8 cellular contexts compared by ENCODE assay signal in genomic region chr6:13615802-13616140, GRCh38. TPM values are rescaled to one million over a fixed set of nuclear protein-coding genes. Genes with fewer than 3 reads are reported as not detected.
DNase-seq lines count a peak whose midpoint lies in the region; ATAC-seq and TF ChIP-seq lines count a peak whose summit lies in the region.

No MANE protein-coding gene starts in this region.

- H3K4me1 ChIP-seq in PC-3 (ENCODE audit: insufficient read depth, low read length) (peaks cover 22% of the 10 kb centered on the region), aorta (ENCODE audit: control insufficient read depth in 1 of 2, insufficient read depth in 2 of 2, low read length in 2 of 2) (peaks cover 0 to 3% of the 10 kb centered on the region in 2 donors)

- H3K27ac Mint-ChIP-seq in activated naive CD4-positive, alpha-beta T cell treated with anti-CD3 and anti-CD28 coated beads for 36 hours: peak overlapping the region; percentile 93
- peak overlapping the region; percentile 94 for H3K27ac Mint-ChIP-seq in glutamatergic neuron (ENCODE audit: unreplicated experiment)

- no TSS peak for BruUV-seq in PC-3 (replicated peaks; lab: Mats Ljungman, UMichigan)

- no peaks in the 10 kb centered on the region for H3K27me3 ChIP-seq in PC-3 (ENCODE audit: low read length)
- H3K27me3 ChIP-seq in aorta (ENCODE audit: control insufficient read depth in 1 of 2, insufficient read depth in 2 of 2, low read length in 1 of 2): no peaks in the 10 kb centered on the region

- DNase-seq in PC-3 (peak; percentile 41), glutamatergic neuron (peak; percentile 60), posterior cingulate gyrus (peak; percentile 33 to 93 (median 48)), aorta (peak; percentile 76 to 87)
- DNase-seq in activated naive CD4-positive, alpha-beta T cell treated with anti-CD3 and anti-CD28 coated beads for 36 hours: peak; percentile 58

- peak overlapping the region; percentile 89 for H3K9ac ChIP-seq in PC-3 (ENCODE audit: low read length)

- H3K4me2 ChIP-seq in PC-3 (ENCODE audit: low read length): peak overlapping the region; percentile 91

- CTCF ChIA-PET in PC-3 (lab: Charles Lee): interaction anchor here (0.6 to 1.4 kb wide), 7 partner anchors 41 to 287 kb away, joined by 3 to 13 read pairs (median 4); partner anchors contain the start of genes RANBP9, SIRT5 and TBC1D7
- CTCF ChIA-PET in activated naive CD4-positive, alpha-beta T cell treated with anti-CD3 and anti-CD28 coated beads for 36 hours (lab: Charles Lee): interaction anchor here (0.6 to 3.0 kb wide), 24 partner anchors 9 to 451 kb away, joined by 3 to 18 read pairs (median 4); partner anchors contain the start of genes RANBP9 and SIRT5

- H3K4me1 Mint-ChIP-seq in activated naive CD4-positive, alpha-beta T cell treated with anti-CD3 and anti-CD28 coated beads for 36 hours (ENCODE audit: low read depth): peaks cover 51% of the 10 kb centered on the region
- H3K4me1 Mint-ChIP-seq in glutamatergic neuron (ENCODE audit: low read depth, unreplicated experiment): peaks cover 9% of the 10 kb centered on the region

- peaks cover 32% of the 10 kb centered on the region for H3K36me3 ChIP-seq in PC-3 (ENCODE audit: low read depth, low read length)
- peaks cover 0 to 3% of the 10 kb centered on the region in 2 donors for H3K36me3 ChIP-seq in aorta (ENCODE audit: control insufficient read depth in 1 of 2, insufficient read depth in 2 of 2, low read length in 1 of 2)

- H3K9me3 ChIP-seq in PC-3 (ENCODE audit: low read length) (no peaks in the 10 kb centered on the region), aorta (ENCODE audit: control insufficient read depth, low read length) (no peaks in the 10 kb centered on the region)

- H2AFZ ChIP-seq in PC-3 (ENCODE audit: low read length): peak overlapping the region; percentile 73

- peaks cover 27% of the 10 kb centered on the region for H3K36me3 Mint-ChIP-seq in activated naive CD4-positive, alpha-beta T cell treated with anti-CD3 and anti-CD28 coated beads for 36 hours (ENCODE audit: low read depth)
- no peaks in the 10 kb centered on the region for H3K36me3 Mint-ChIP-seq in glutamatergic neuron (ENCODE audit: unreplicated experiment)

- H3K27ac ChIP-seq in C4-2B (peak overlapping the region; percentile 95), PC-3 (ENCODE audit: low read length) (peak overlapping the region; percentile 41), aorta (ENCODE audit: low read depth in 1 of 2, low read length in 2 of 2) (peak overlapping the region; percentile 78 to 80)

- TF ChIP-seq CTCF in C4-2B (conservative IDR thresholded peaks at IDR 0.05): no peak
- TF ChIP-seq CTCF in PC-3 (conservative IDR thresholded peaks at IDR 0.05; ENCODE audit: low read depth, low read length): no peak
- no peak for TF ChIP-seq CTCF in glutamatergic neuron (IDR thresholded peaks at IDR 0.05; ENCODE audit: partially characterized antibody, unreplicated experiment)

- H3K4me3 Mint-ChIP-seq in activated naive CD4-positive, alpha-beta T cell treated with anti-CD3 and anti-CD28 coated beads for 36 hours: peak overlapping the region; percentile 99
- peak overlapping the region; percentile 92 for H3K4me3 Mint-ChIP-seq in glutamatergic neuron (ENCODE audit: unreplicated experiment)

- intact Hi-C loops in PC-3 (cut with micrococcal nuclease) (loop anchor here (1.0 to 5.0 kb wide), 2 partner anchors 94 to 182 kb away; no protein-coding TSS in a partner anchor), posterior cingulate gyrus (cut with DNase I) (loop anchor here (1.0 to 10.0 kb wide), 4 partner anchors 41 to 449 kb away; partner anchors contain the start of genes RANBP9 and SIRT5), aorta (cut with DNase I) (loop anchor here (1.0 to 10.0 kb wide), 4 partner anchors 96 to 152 kb away; partner anchors contain the start of gene RANBP9 (in 2 of the 2))
- intact Hi-C loops in activated naive CD4-positive, alpha-beta T cell treated with anti-CD3 and anti-CD28 coated beads for 36 hours (cut with micrococcal nuclease): loop anchor here (1.0 to 10.0 kb wide), 8 partner anchors 41 to 499 kb away; partner anchors contain the start of genes CD83, GFOD1, MCUR1 and SIRT5

- peaks cover 8% of the 10 kb centered on the region for H4K20me1 ChIP-seq in PC-3 (ENCODE audit: low read length)

- no peaks in the 10 kb centered on the region for H3K9me3 Mint-ChIP-seq in activated naive CD4-positive, alpha-beta T cell treated with anti-CD3 and anti-CD28 coated beads for 36 hours
- peaks cover 18% of the 10 kb centered on the region for H3K9me3 Mint-ChIP-seq in glutamatergic neuron (ENCODE audit: unreplicated experiment)

- H3K9me2 ChIP-seq in PC-3 (replicated peaks; ENCODE audit: low read length): no peaks in the 10 kb centered on the region

- ATAC-seq in HG02571 (IDR thresholded peaks at IDR 0.05; ENCODE audit: unreplicated experiment): peak; percentile 16
- peak; percentile 57 for ATAC-seq in PC-3
- ATAC-seq in aorta (ENCODE audit: low FRiP score): peak; percentile 72
- no peak for ATAC-seq in HG03432 (IDR thresholded peaks at IDR 0.05; ENCODE audit: unreplicated experiment)

- no peaks in the 10 kb centered on the region for H3K27me3 Mint-ChIP-seq in activated naive CD4-positive, alpha-beta T cell treated with anti-CD3 and anti-CD28 coated beads for 36 hours (ENCODE audit: low read depth)
- no peaks in the 10 kb centered on the region for H3K27me3 Mint-ChIP-seq in glutamatergic neuron (ENCODE audit: unreplicated experiment)

- peak overlapping the region; percentile 86 for H3K4me3 ChIP-seq in PC-3 (ENCODE audit: low read length)
- peak overlapping the region; percentile 55 to 74 for H3K4me3 ChIP-seq in aorta (ENCODE audit: low read length in 2 of 2)

- peaks cover 44% of the 10 kb centered on the region for H3K79me2 ChIP-seq in PC-3 (ENCODE audit: low read length)

- 0 to 1% methylated on average over 14 of the region's 14 CpGs for WGBS in aorta, 2 donors

- no peaks in the 10 kb centered on the region for H3F3A ChIP-seq in PC-3 (ENCODE audit: low read length, unreplicated experiment)

- POLR2A ChIA-PET in PC-3 (lab: Charles Lee; ENCODE audit: unreplicated experiment): interaction anchor here (0.5 to 1.3 kb wide), 5 partner anchors 41 to 308 kb away, joined by 3 to 8 read pairs (median 4); partner anchors contain the start of genes SIRT5 and TBC1D7

RNA-seq across cellular contexts. Expression of gene NOL7, which starts 0.6 kb away (rescaled TPM):
- total RNA-seq in PC-3 (2014; rRNA removed): 95.4 and 163 TPM in 2 replicates
- total RNA-seq in activated naive CD4-positive, alpha-beta T cell treated with anti-CD3 and anti-CD28 coated beads for 36 hours: 10 to 100 TPM; 79.5 to 80.8 TPM
- total RNA-seq in glutamatergic neuron (ENCODE audit: unreplicated experiment): 28.0 TPM
- total RNA-seq in aorta: 10 to 100 TPM; 47.4 to 54.0 TPM
- 10 to 100 TPM; 63.1 to 70.0 TPM for polyA plus RNA-seq in aorta

RNA-seq across cellular contexts. Expression of gene SIRT5, which starts 41.4 kb away (rescaled TPM):
- total RNA-seq in PC-3 (2014; rRNA removed) (6.9 and 10.9 TPM in 2 replicates), glutamatergic neuron (ENCODE audit: unreplicated experiment) (4.9 TPM), aorta (1 to 10 TPM; 8.1 to 9.8 TPM)
- total RNA-seq in activated naive CD4-positive, alpha-beta T cell treated with anti-CD3 and anti-CD28 coated beads for 36 hours: 1 to 10 TPM; 9.3 to 9.8 TPM
- polyA plus RNA-seq in aorta: 1 to 10 TPM; 5.0 to 6.5 TPM

Comparison
In these comparisons a context has a peak if more than half of its experiments do, and no peak if none do; other contexts are left out.
1. H3K27ac ChIP-seq: peak in every context shown above with its lines; median percentile 95 in C4-2B; 79 in aorta; 41 in PC-3.